8 cellular contexts compared by ENCODE assay signal in genomic region chrX:45070116-45071007, GRCh38.
A peak's percentile ranks its signal among the peaks of the same experiment; 100 is the strongest.
DNase-seq lines count a peak whose midpoint lies in the region; ATAC-seq and TF ChIP-seq lines count a peak whose summit lies in the region.

No MANE protein-coding gene starts in this region.

- peaks cover 37 to 74% (median 55%) of the 10 kb centered on the region in 4 donors for H3K4me1 Mint-ChIP-seq in CD4-positive, alpha-beta memory T cell
- peaks cover 35% of the 10 kb centered on the region for H3K4me1 Mint-ChIP-seq in activated T-helper 2 cell treated with anti-CD3 and anti-CD28 coated beads, Interferon-gamma antibody, Interleukin-2, Interleukin-4, amounts not matched to agents 10 μg/mL and 5 μg/mL and 100 μg/mL, durations not matched to agents 14 hours and 24 hours and 36 hours (ENCODE audit: low read depth)

- H3K27ac Mint-ChIP-seq in CD4-positive, alpha-beta memory T cell: peak overlapping the region; percentile 40 to 86 (median 65)
- peak overlapping the region; percentile 63 for H3K27ac Mint-ChIP-seq in activated T-helper 2 cell treated with anti-CD3 and anti-CD28 coated beads, Interferon-gamma antibody, Interleukin-2, Interleukin-4, amounts not matched to agents 10 μg/mL and 5 μg/mL and 100 μg/mL, durations not matched to agents 14 hours and 24 hours and 36 hours

- H3K4me3 Mint-ChIP-seq in CD4-positive, alpha-beta memory T cell: peak overlapping the region in 3 of 8 donors; percentile 21 to 35 (median 26)
- no peak overlapping the region for H3K4me3 Mint-ChIP-seq in activated T-helper 2 cell treated with anti-CD3 and anti-CD28 coated beads, Interferon-gamma antibody, Interleukin-2, Interleukin-4, amounts not matched to agents 10 μg/mL and 5 μg/mL and 100 μg/mL, durations not matched to agents 14 hours and 24 hours and 36 hours (ENCODE audit: low read depth)

- TF ChIP-seq CTCF in heart left ventricle (IDR thresholded peaks at IDR 0.05) (peak; percentile 26 to 72 (median 60)), gastrocnemius medialis (IDR thresholded peaks at IDR 0.05 in 4 of 5, conservative IDR thresholded peaks at IDR 0.05 in 1 of 5) (peak; percentile 12 to 77 (median 49))

- WGBS in heart left ventricle, 4 donors: 22 to 45% (median 32%) methylated on average over 2 of the region's 2 CpGs

- peak; percentile 52 for ATAC-seq in GM18520 (IDR thresholded peaks at IDR 0.05; ENCODE audit: unreplicated experiment)
- ATAC-seq in heart left ventricle: peak in 2 of 4 donors; percentile 48 to 62
- ATAC-seq in gastrocnemius medialis: no peak
- no peak for ATAC-seq in HG02759 (IDR thresholded peaks at IDR 0.05; ENCODE audit: unreplicated experiment)
- no peak for ATAC-seq in GM19452 (IDR thresholded peaks at IDR 0.05; ENCODE audit: unreplicated experiment)

- no peak overlapping the region for H3K4me3 ChIP-seq in CD4-positive, alpha-beta memory T cell (ENCODE audit: low read length in 2 of 2)
- H3K4me3 ChIP-seq in heart left ventricle (no peak overlapping the region), gastrocnemius medialis (no peak overlapping the region)

- TF ChIP-seq POLR2A in heart left ventricle (IDR thresholded peaks at IDR 0.05): no peak
- TF ChIP-seq POLR2A in gastrocnemius medialis (IDR thresholded peaks at IDR 0.05): no peak

- peaks cover 32 to 33% of the 10 kb centered on the region in 2 donors for H3K36me3 Mint-ChIP-seq in CD4-positive, alpha-beta memory T cell
- H3K36me3 Mint-ChIP-seq in activated T-helper 2 cell treated with anti-CD3 and anti-CD28 coated beads, Interferon-gamma antibody, Interleukin-2, Interleukin-4, amounts not matched to agents 10 μg/mL and 5 μg/mL and 100 μg/mL, durations not matched to agents 14 hours and 24 hours and 36 hours (ENCODE audit: low read depth): peaks cover 44% of the 10 kb centered on the region

- peak in 4 of 5 donors; percentile 38 to 52 (median 46) for DNase-seq in CD4-positive, alpha-beta memory T cell
- peak; percentile 28 for DNase-seq in NCI-H2029 treated with DMSO at 0.1 percent for 48 hours (lab: John Stamatoyannopoulos, UW)
- no peak for DNase-seq in activated T-helper 2 cell treated with anti-CD3 and anti-CD28 coated beads, Interferon-gamma antibody, Interleukin-2, Interleukin-4, amounts not matched to agents 10 μg/mL and 5 μg/mL and 100 μg/mL, durations not matched to agents 14 hours and 24 hours and 36 hours (ENCODE audit: low spot score)
- no peak for DNase-seq in heart left ventricle
- no peak for DNase-seq in gastrocnemius medialis

- POLR2A ChIA-PET in CD4-positive, alpha-beta memory T cell (lab: Charles Lee; ENCODE audit: partially characterized antibody): interaction anchor here (1.1 kb wide), 2 partner anchors 196 to 198 kb away, joined by 3 to 4 read pairs; partner anchors contain the start of gene KDM6A

- peaks cover 28% of the 10 kb centered on the region for H3K4me1 ChIP-seq in CD4-positive, alpha-beta memory T cell (ENCODE audit: insufficient read depth, low read length)
- peaks cover 0 to 56% (median 5%) of the 10 kb centered on the region in 12 donors for H3K4me1 ChIP-seq in heart left ventricle
- H3K4me1 ChIP-seq in gastrocnemius medialis: peaks cover 4 to 6% of the 10 kb centered on the region in 2 donors

- CTCF ChIA-PET in CD4-positive, alpha-beta memory T cell (lab: Charles Lee; ENCODE audit: partially characterized antibody): interaction anchor here (0.6 to 1.1 kb wide), 10 partner anchors 10 to 1338 kb away, joined by 3 to 5 read pairs (median 3); no protein-coding TSS in a partner anchor

- H3K27ac ChIP-seq in CD4-positive, alpha-beta memory T cell (ENCODE audit: low read depth, low read length): no peak overlapping the region
- H3K27ac ChIP-seq in heart left ventricle (peak overlapping the region in 1 of 12 donors; percentile 58), gastrocnemius medialis (no peak overlapping the region)

- no peaks in the 10 kb centered on the region for H3K27me3 Mint-ChIP-seq in CD4-positive, alpha-beta memory T cell
- no peaks in the 10 kb centered on the region for H3K27me3 Mint-ChIP-seq in activated T-helper 2 cell treated with anti-CD3 and anti-CD28 coated beads, Interferon-gamma antibody, Interleukin-2, Interleukin-4, amounts not matched to agents 10 μg/mL and 5 μg/mL and 100 μg/mL, durations not matched to agents 14 hours and 24 hours and 36 hours (ENCODE audit: low read depth)

- peaks cover 10% of the 10 kb centered on the region for H3K36me3 ChIP-seq in CD4-positive, alpha-beta memory T cell (ENCODE audit: insufficient read depth, low read length)
- H3K36me3 ChIP-seq in heart left ventricle (peaks cover 0 to 22% (median 10%) of the 10 kb centered on the region in 9 donors), gastrocnemius medialis (peaks cover 0 to 12% of the 10 kb centered on the region in 2 donors)

- in situ Hi-C loops in gastrocnemius medialis (cut with MboI; ENCODE audit: low sequenced_read_pairs in 4 of 4): loop anchor here in 2 of 4 donors (25.0 kb wide), 2 partner anchors 183 to 208 kb away; partner anchors contain the start of gene KDM6A (in 1 of the 2)

- intact Hi-C loops in CD4-positive, alpha-beta memory T cell (cut with micrococcal nuclease): loop anchor here (1.0 to 2.0 kb wide), 2 partner anchors 197 to 1112 kb away; partner anchors contain the start of gene KDM6A
- intact Hi-C loops in activated T-helper 2 cell treated with anti-CD3 and anti-CD28 coated beads, Interferon-gamma antibody, Interleukin-2, Interleukin-4, amounts not matched to agents 10 μg/mL and 5 μg/mL and 100 μg/mL, durations not matched to agents 14 hours and 24 hours and 36 hours (cut with micrococcal nuclease): no loop called here
- intact Hi-C loops in heart left ventricle (cut with DNase I) (loop anchor here in 7 of 10 donors (2.0 to 10.0 kb wide), 4 partner anchors 114 to 198 kb away; partner anchors contain the start of gene KDM6A (in 7 of the 7)), gastrocnemius medialis (cut with DNase I; ENCODE audit: low total_unique reads) (loop anchor here (2.0 kb wide), 1 partner anchor 196 kb away; no protein-coding TSS in a partner anchor)

- H3K27me3 ChIP-seq in CD4-positive, alpha-beta memory T cell (ENCODE audit: insufficient read depth, low read length): no peaks in the 10 kb centered on the region
- no peaks in the 10 kb centered on the region for H3K27me3 ChIP-seq in heart left ventricle
- no peaks in the 10 kb centered on the region for H3K27me3 ChIP-seq in gastrocnemius medialis

- no peaks in the 10 kb centered on the region for H3K9me3 ChIP-seq in CD4-positive, alpha-beta memory T cell (ENCODE audit: control insufficient read depth in 1 of 2, low read length in 2 of 2)
- H3K9me3 ChIP-seq in heart left ventricle (no peaks in the 10 kb centered on the region), gastrocnemius medialis (no peaks in the 10 kb centered on the region)

- H3K9me3 Mint-ChIP-seq in CD4-positive, alpha-beta memory T cell: peaks cover 0 to 5% (median 0%) of the 10 kb centered on the region in 8 donors
- H3K9me3 Mint-ChIP-seq in activated T-helper 2 cell treated with anti-CD3 and anti-CD28 coated beads, Interferon-gamma antibody, Interleukin-2, Interleukin-4, amounts not matched to agents 10 μg/mL and 5 μg/mL and 100 μg/mL, durations not matched to agents 14 hours and 24 hours and 36 hours: no peaks in the 10 kb centered on the region

Comparison
In these comparisons a context has a peak if more than half of its experiments do, and no peak if none do; other contexts are left out.
1. DNase-seq: peak in CD4-positive, alpha-beta memory T cell (4 of 5) and NCI-H2029 treated with DMSO at 0.1 percent for 48 hours (single experiment); none in activated T-helper 2 cell treated with anti-CD3 and anti-CD28 coated beads, Interferon-gamma antibody, Interleukin-2, Interleukin-4, amounts not matched to agents 10 μg/mL and 5 μg/mL and 100 μg/mL, durations not matched to agents 14 hours and 24 hours and 36 hours (single experiment), heart left ventricle (0 of 5) and gastrocnemius medialis (0 of 2).